Comparison of ENCODE assay signal across 8 cellular contexts in genomic region chr2:69798466-69798908, GRCh38. TPM values are rescaled to one million over a fixed set of nuclear protein-coding genes. Genes with fewer than 3 reads are reported as not detected.
A peak's percentile ranks its signal among the peaks of the same experiment; 100 is the strongest.
DNase-seq lines count a peak whose midpoint lies in the region; ATAC-seq and TF ChIP-seq lines count a peak whose summit lies in the region.

No MANE protein-coding gene starts in this region.

- in situ Hi-C loops in HAP-1 (cut with MboI; ENCODE audit: low sequenced_read_pairs): no loop called here

- TF ChIP-seq POLR2A in breast epithelium (IDR thresholded peaks at IDR 0.05): no peak

- peak overlapping the region; percentile 60 for H3K4me3 ChIP-seq in AG10803 (ENCODE audit: low read length)
- peak overlapping the region; percentile 31 to 59 (median 36) for H3K4me3 ChIP-seq in breast epithelium
- no peak overlapping the region for H3K4me3 ChIP-seq in HAP-1

- H3K36me3 Mint-ChIP-seq in mesothelial cell of epicardium: peaks cover 6% of the 10 kb centered on the region

- H3K4me3 Mint-ChIP-seq in mesothelial cell of epicardium: peak overlapping the region; percentile 82

- H3K27ac Mint-ChIP-seq in mesothelial cell of epicardium: peak overlapping the region; percentile 100

- no peaks in the 10 kb centered on the region for H3K27me3 ChIP-seq in breast epithelium
- no peaks in the 10 kb centered on the region for H3K27me3 ChIP-seq in HAP-1 (ENCODE audit: low read depth)

- DNase-seq in AG10803 (ENCODE audit: low read depth) (peak; percentile 51), breast epithelium (ENCODE audit: low spot score in 2 of 2) (peak in 1 of 2 donors; percentile 20), mesothelial cell of epicardium (ENCODE audit: low spot score in 2 of 2, unreplicated experiment in 2 of 2) (peak in 1 of 2 experiments; percentile 63), KG1 (lab: John Stamatoyannopoulos, UW) (no peak), HuH-7 (ENCODE audit: low spot score) (no peak), HAP-1 (ENCODE audit: low spot score in 2 of 2) (no peak)

- H3K36me3 ChIP-seq in breast epithelium: no peaks in the 10 kb centered on the region
- no peaks in the 10 kb centered on the region for H3K36me3 ChIP-seq in HAP-1 (replicated peaks)

- peaks cover 0 to 4% of the 10 kb centered on the region in 2 donors for H3K4me1 ChIP-seq in breast epithelium
- H3K4me1 ChIP-seq in HAP-1: peaks cover 10% of the 10 kb centered on the region

- H3K9me3 ChIP-seq in breast epithelium (no peaks in the 10 kb centered on the region), HAP-1 (no peaks in the 10 kb centered on the region)

- peaks cover 61% of the 10 kb centered on the region for H3K4me1 Mint-ChIP-seq in mesothelial cell of epicardium

- TF ChIP-seq CTCF in AG10803 (conservative IDR thresholded peaks at IDR 0.05; ENCODE audit: low read length) (no peak), breast epithelium (IDR thresholded peaks at IDR 0.05) (no peak), mesothelial cell of epicardium (IDR thresholded peaks at IDR 0.05; ENCODE audit: unreplicated experiment) (no peak)

- H3K27me3 Mint-ChIP-seq in mesothelial cell of epicardium (ENCODE audit: low read depth): no peaks in the 10 kb centered on the region

- intact Hi-C loops in breast epithelium (cut with DNase I; ENCODE audit: low total_unique reads): no loop called here

- H3K27ac ChIP-seq in breast epithelium: peak overlapping the region; percentile 70 to 76

- no peaks in the 10 kb centered on the region for H3K9me3 Mint-ChIP-seq in mesothelial cell of epicardium

- ATAC-seq in HG02798 (IDR thresholded peaks at IDR 0.05; ENCODE audit: poor library complexity, unreplicated experiment) (peak; percentile 5), GM19395 (IDR thresholded peaks at IDR 0.05; ENCODE audit: unreplicated experiment) (no peak)

RNA-seq across cellular contexts. Expression of gene GMCL1, which starts 31.0 kb away (rescaled TPM):
- total RNA-seq in breast epithelium: 10 to 100 TPM; 14.2 to 24.4 (median 18.4) TPM
- 14.1 to 18.6 TPM (median 16.3 TPM) in 3 replicates for total RNA-seq in mesothelial cell of epicardium

RNA-seq across cellular contexts. Expression of gene ANXA4, which starts 56.6 kb away (rescaled TPM):
- total RNA-seq in breast epithelium: 10 to 100 TPM; 61.6 to 77.1 (median 65.6) TPM
- total RNA-seq in mesothelial cell of epicardium: 41.4 to 45.1 TPM (median 42.2 TPM) in 3 replicates
